In the genomic region with DNA sequence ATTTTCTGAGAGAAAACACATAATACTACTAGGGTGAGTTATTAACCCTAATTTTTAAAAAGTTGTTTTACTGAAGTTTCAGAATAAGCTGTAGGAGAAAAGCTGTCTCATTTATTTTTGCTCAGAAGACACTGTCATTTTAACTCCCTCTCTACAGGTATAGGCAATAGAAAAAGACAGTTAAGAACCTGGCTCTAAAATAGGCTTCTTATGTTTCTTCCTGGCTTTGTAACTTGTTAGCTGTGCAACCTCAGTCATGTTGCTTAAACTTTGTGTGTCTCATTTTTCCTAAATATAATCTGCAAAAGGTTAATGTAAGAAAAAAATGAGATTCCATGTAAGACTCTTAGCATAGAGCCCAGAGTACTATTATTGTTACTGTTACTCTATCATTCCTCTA, we compare ENCODE assay signal across 37 cellular contexts.
"Had no signal": no experiment of that assay in that cellular context is flagged by ENCODE, and none has a peak within 500 bp of the region (broad histone marks: within the 10 kb centered on the region; RNA-seq: fewer than 3 reads in every experiment).

No MANE protein-coding gene starts in this region.

- H3K9me3 ChIP-seq: adrenal gland, body of pancreas, breast epithelium had no signal

- H3K27ac ChIP-seq: adrenal gland, body of pancreas, brain microvascular endothelial cell, breast epithelium, VCaP had no signal

- H3K9me3 Mint-ChIP-seq: activated B cell treated with CpG ODN at 0.5 μM for 24 hours; activated CD4-positive, alpha-beta memory T cell treated with anti-CD3 and anti-CD28 coated beads for 36 hours; activated CD4-positive, alpha-beta T cell treated with anti-CD3 and anti-CD28 coated beads, Interleukin-2, amount 10 ng/mL, durations not matched to agents 24 days and 14 days; activated CD8-positive, alpha-beta T cell treated with anti-CD3 and anti-CD28 coated beads for 36 hours; activated naive CD4-positive, alpha-beta T cell treated with anti-CD3 and anti-CD28 coated beads for 36 hours; activated naive CD4-positive, alpha-beta T cell treated with anti-CD3 and anti-CD28 coated beads, Interleukin-2, amount 50 U/mL, for 72 hours; activated naive CD8-positive, alpha-beta T cell treated with anti-CD3 and anti-CD28 coated beads for 36 hours; activated T-cell treated with anti-CD3 and anti-CD28 coated beads, Interleukin-2, amount 50 U/mL, for 4 hours; activated T-cell treated with anti-CD3 and anti-CD28 coated beads, Interleukin-2, amount 50 U/mL, for 72 hours; activated T-helper 1 cell treated with anti-CD3 and anti-CD28 coated beads, Interleukin-12 subunit alpha, Interleukin-12 subunit beta, Interleukin-2, Interleukin-4 antibody, amounts not matched to agents 30 ng/mL and 10 ng/mL and 1 ng/mL, durations not matched to agents 14 hours and 24 hours and 36 hours; activated T-helper 17 cell treated with anti-CD3 and anti-CD28 coated beads, Interleukin-2, amount 50 U/mL, for 72 hours; T-helper 1 cell treated with Interleukin-12 subunit alpha and Interleukin-12 subunit beta and Interleukin-4 antibody, amounts not matched to agents 30 μg/mL and 1 μg/mL, for 36 hours; T-helper 2 cell treated with Interferon-gamma antibody and Interleukin-4, amounts not matched to agents 5 μg/mL and 100 μg/mL, for 36 hours had no signal

- H3K27me3 ChIP-seq: adrenal gland, body of pancreas, brain microvascular endothelial cell, breast epithelium had no signal

- H3K27ac Mint-ChIP-seq: activated B cell treated with CpG ODN at 0.5 μM for 24 hours; activated CD4-positive, alpha-beta memory T cell treated with anti-CD3 and anti-CD28 coated beads for 36 hours; activated CD4-positive, alpha-beta T cell treated with anti-CD3 and anti-CD28 coated beads, Interleukin-2, amount 10 ng/mL, durations not matched to agents 24 days and 14 days; activated CD8-positive, alpha-beta T cell treated with anti-CD3 and anti-CD28 coated beads for 36 hours; activated naive CD4-positive, alpha-beta T cell treated with anti-CD3 and anti-CD28 coated beads for 36 hours; activated naive CD4-positive, alpha-beta T cell treated with anti-CD3 and anti-CD28 coated beads, Interleukin-2, amount 50 U/mL, for 72 hours; activated naive CD8-positive, alpha-beta T cell treated with anti-CD3 and anti-CD28 coated beads for 36 hours; activated T-helper 1 cell treated with anti-CD3 and anti-CD28 coated beads, Interleukin-12 subunit alpha, Interleukin-12 subunit beta, Interleukin-2, Interleukin-4 antibody, amounts not matched to agents 30 ng/mL and 10 ng/mL and 1 ng/mL, durations not matched to agents 14 hours and 24 hours and 36 hours; activated T-helper 17 cell treated with anti-CD3 and anti-CD28 coated beads, Interleukin-2, amount 50 U/mL, for 72 hours; T-helper 1 cell treated with Interleukin-12 subunit alpha and Interleukin-12 subunit beta and Interleukin-4 antibody, amounts not matched to agents 30 μg/mL and 1 μg/mL, for 36 hours; T-helper 2 cell treated with Interferon-gamma antibody and Interleukin-4, amounts not matched to agents 5 μg/mL and 100 μg/mL, for 36 hours had no signal

- H3K4me1 ChIP-seq: adrenal gland, body of pancreas, breast epithelium had no signal

- H3K4me3 ChIP-seq: adrenal gland, body of pancreas, breast epithelium had no signal

- H3K4me1 Mint-ChIP-seq: activated B cell treated with CpG ODN at 0.5 μM for 24 hours; activated CD4-positive, alpha-beta T cell treated with anti-CD3 and anti-CD28 coated beads, Interleukin-2, amount 10 ng/mL, durations not matched to agents 24 days and 14 days; activated naive CD8-positive, alpha-beta T cell treated with anti-CD3 and anti-CD28 coated beads for 36 hours; activated T-helper 17 cell treated with anti-CD3 and anti-CD28 coated beads, Interleukin-2, amount 50 U/mL, for 72 hours had no signal

- DNase-seq: activated B cell treated with CpG ODN at 0.5 μM for 24 hours; activated CD4-positive, alpha-beta memory T cell treated with anti-CD3 and anti-CD28 coated beads for 36 hours; activated CD4-positive, alpha-beta T cell treated with anti-CD3 and anti-CD28 coated beads for 4 hours; activated CD4-positive, alpha-beta T cell treated with anti-CD3 and anti-CD28 coated beads, Interleukin-2, amount 10 ng/mL, durations not matched to agents 24 days and 14 days; activated CD4-positive, alpha-beta T cell treated with anti-CD3 and anti-CD28 coated beads, Interleukin-2, amount 50 U/mL, for 1 hour; activated CD4-positive, alpha-beta T cell treated with anti-CD3 and anti-CD28 coated beads, Interleukin-2, amount 50 U/mL, for 4 hours; activated CD4-positive, CD25-positive, alpha-beta regulatory T cell treated with anti-CD3 and anti-CD28 coated beads, Interleukin-2, amount 50 U/mL, for 72 hours; activated CD8-positive, alpha-beta memory T cell treated with anti-CD3 and anti-CD28 coated beads, Interleukin-2, amount 50 U/mL, for 4 hours; activated CD8-positive, alpha-beta T cell treated with anti-CD3 and anti-CD28 coated beads for 36 hours; activated effector memory CD4-positive, alpha-beta T cell treated with anti-CD3 and anti-CD28 coated beads, Interleukin-2, amount 50 U/mL, for 16 hours; activated gamma-delta T cell treated with Interleukin-2 at 50 U/mL for 16 hours; activated naive CD4-positive, alpha-beta T cell; activated naive CD4-positive, alpha-beta T cell treated with anti-CD3 and anti-CD28 coated beads for 36 hours; activated naive CD4-positive, alpha-beta T cell treated with anti-CD3 and anti-CD28 coated beads, Interleukin-2, amount 50 U/mL, for 16 hours; activated naive CD8-positive, alpha-beta T cell treated with anti-CD3 and anti-CD28 coated beads for 36 hours; activated T-cell treated with anti-CD3 and anti-CD28 coated beads for 4 hours; activated T-cell treated with anti-CD3 and anti-CD28 coated beads, Interleukin-2, amount 50 U/mL, for 1 hour; activated T-cell treated with anti-CD3 and anti-CD28 coated beads, Interleukin-2, amount 50 U/mL, for 4 hours; activated T-cell treated with anti-CD3 and anti-CD28 coated beads, Interleukin-2, amount 50 U/mL, for 72 hours; adrenal gland; amniotic stem cell; aorta; body of pancreas; brain microvascular endothelial cell; central memory CD4-positive, alpha-beta T cell; T-helper 1 cell; T-helper 2 cell; T-helper 9 cell had no signal

- H3K36me3 ChIP-seq: adrenal gland, brain microvascular endothelial cell, breast epithelium had no signal

- H3K36me3 Mint-ChIP-seq: activated CD4-positive, alpha-beta memory T cell treated with anti-CD3 and anti-CD28 coated beads for 36 hours; activated naive CD4-positive, alpha-beta T cell treated with anti-CD3 and anti-CD28 coated beads, Interleukin-2, amount 50 U/mL, for 72 hours; activated naive CD8-positive, alpha-beta T cell treated with anti-CD3 and anti-CD28 coated beads for 36 hours had no signal

- H3K27me3 Mint-ChIP-seq: activated B cell treated with CpG ODN at 0.5 μM for 24 hours; activated T-helper 17 cell treated with anti-CD3 and anti-CD28 coated beads, Interleukin-2, amount 50 U/mL, for 72 hours had no signal

- FAIRE-seq: astrocyte, TTC549 had no signal

- ATAC-seq: activated CD8-positive, alpha-beta T cell treated with anti-CD3 and anti-CD28 coated beads for 36 hours; activated naive CD4-positive, alpha-beta T cell treated with anti-CD3 and anti-CD28 coated beads, Interleukin-2, amount 50 U/mL, for 72 hours; activated T-cell treated with anti-CD3 and anti-CD28 coated beads, Interleukin-2, amount 50 U/mL, for 4 hours; activated T-cell treated with anti-CD3 and anti-CD28 coated beads, Interleukin-2, amount 50 U/mL, for 72 hours; activated T-helper 17 cell treated with anti-CD3 and anti-CD28 coated beads, Interleukin-2, amount 50 U/mL, for 72 hours; body of pancreas had no signal

- H3K4me3 Mint-ChIP-seq: activated B cell treated with CpG ODN at 0.5 μM for 24 hours; activated CD4-positive, alpha-beta memory T cell treated with anti-CD3 and anti-CD28 coated beads for 36 hours; activated CD4-positive, alpha-beta T cell treated with anti-CD3 and anti-CD28 coated beads, Interleukin-2, amount 10 ng/mL, durations not matched to agents 24 days and 14 days; activated CD8-positive, alpha-beta T cell treated with anti-CD3 and anti-CD28 coated beads for 36 hours; activated naive CD4-positive, alpha-beta T cell treated with anti-CD3 and anti-CD28 coated beads for 36 hours; activated naive CD8-positive, alpha-beta T cell treated with anti-CD3 and anti-CD28 coated beads for 36 hours; activated T-cell treated with anti-CD3 and anti-CD28 coated beads, Interleukin-2, amount 50 U/mL, for 4 hours; activated T-cell treated with anti-CD3 and anti-CD28 coated beads, Interleukin-2, amount 50 U/mL, for 72 hours; activated T-helper 1 cell treated with anti-CD3 and anti-CD28 coated beads, Interleukin-12 subunit alpha, Interleukin-12 subunit beta, Interleukin-2, Interleukin-4 antibody, amounts not matched to agents 30 ng/mL and 10 ng/mL and 1 ng/mL, durations not matched to agents 14 hours and 24 hours and 36 hours; activated T-helper 17 cell treated with anti-CD3 and anti-CD28 coated beads, Interleukin-2, amount 50 U/mL, for 72 hours; T-helper 1 cell treated with Interleukin-12 subunit alpha and Interleukin-12 subunit beta and Interleukin-4 antibody, amounts not matched to agents 30 μg/mL and 1 μg/mL, for 36 hours; T-helper 2 cell treated with Interferon-gamma antibody and Interleukin-4, amounts not matched to agents 5 μg/mL and 100 μg/mL, for 36 hours had no signal
